ENCODE assay signal across 25 cellular contexts in genomic region chr13:113125506-113126264, GRCh38. TPM values are rescaled to one million over a fixed set of nuclear protein-coding genes. Genes with fewer than 3 reads are reported as not detected.
"Had no signal": no experiment of that assay in that cellular context is flagged by ENCODE, and none has a peak within 500 bp of the region (broad histone marks: within the 10 kb centered on the region; RNA-seq: fewer than 3 reads in every experiment).

No MANE protein-coding gene starts in this region.

- H3K4me3 ChIP-seq: colonic mucosa had no signal

- H3K9me3 Mint-ChIP-seq: activated naive CD4-positive, alpha-beta T cell treated with anti-CD3 and anti-CD28 coated beads for 36 hours; activated naive CD8-positive, alpha-beta T cell treated with anti-CD3 and anti-CD28 coated beads, Interleukin-2, amount 50 U/mL, for 24 hours; activated T-helper 17 cell treated with anti-CD3 and anti-CD28 coated beads, Interleukin-2, amount 50 U/mL, for 72 hours; brain; natural killer cell had no signal

- H3K9me3 ChIP-seq: colonic mucosa, neutrophil had no signal

- H3K27ac ChIP-seq: colonic mucosa, neutrophil had no signal

- ATAC-seq: activated naive CD8-positive, alpha-beta T cell treated with anti-CD3 and anti-CD28 coated beads, Interleukin-2, amount 50 U/mL, for 24 hours; activated T-helper 17 cell treated with anti-CD3 and anti-CD28 coated beads, Interleukin-2, amount 50 U/mL, for 72 hours; natural killer cell had no signal

- H3K4me3 Mint-ChIP-seq: activated naive CD4-positive, alpha-beta T cell treated with anti-CD3 and anti-CD28 coated beads for 36 hours; activated naive CD8-positive, alpha-beta T cell treated with anti-CD3 and anti-CD28 coated beads, Interleukin-2, amount 50 U/mL, for 24 hours; activated T-helper 17 cell treated with anti-CD3 and anti-CD28 coated beads, Interleukin-2, amount 50 U/mL, for 72 hours; brain; natural killer cell had no signal

- FAIRE-seq: endometrium, keratinocyte had no signal

- H3K27me3 ChIP-seq: colonic mucosa had no signal

- H3K27ac Mint-ChIP-seq: activated naive CD4-positive, alpha-beta T cell treated with anti-CD3 and anti-CD28 coated beads for 36 hours; activated T-helper 17 cell treated with anti-CD3 and anti-CD28 coated beads, Interleukin-2, amount 50 U/mL, for 72 hours; brain; natural killer cell had no signal

- H3K36me3 ChIP-seq: colonic mucosa, neutrophil had no signal

- H3K4me1 ChIP-seq: colonic mucosa had no signal

- H3K36me3 Mint-ChIP-seq: brain, natural killer cell had no signal

- DNase-seq: activated CD4-positive, alpha-beta T cell treated with anti-CD3 and anti-CD28 coated beads for 1 hour; activated naive CD4-positive, alpha-beta T cell treated with anti-CD3 and anti-CD28 coated beads for 36 hours; activated naive CD8-positive, alpha-beta T cell treated with anti-CD3 and anti-CD28 coated beads, Interleukin-2, amount 50 U/mL, for 24 hours; activated T-cell treated with anti-CD3 and anti-CD28 coated beads for 4 hours; anterior cingulate cortex; caudate nucleus; colonic mucosa; erythroblast; foreskin melanocyte; hypothalamus; natural killer cell; stimulated activated CD4-positive, alpha-beta T cell treated with anti-CD3 and anti-CD28 coated beads, Interleukin-12 subunit alpha, Interleukin-12 subunit beta, amount 100 ng/mL, for 4 hours; stimulated activated CD4-positive, alpha-beta T cell treated with anti-CD3 and anti-CD28 coated beads, Interleukin-1b, Interleukin-23, amount 100 ng/mL, for 48 hours; stimulated activated CD8-positive, alpha-beta memory T cell treated with anti-CD3 and anti-CD28 coated beads, Interleukin-4, amount 100 ng/mL, for 48 hours; stimulated activated naive CD4-positive, alpha-beta T cell; T-helper 1 cell; T1000 had no signal

RNA-seq across cellular contexts. Expression of gene F10, which starts 3.1 kb away (rescaled TPM):
- total RNA-seq: activated CD8-positive, alpha-beta memory T cell treated with anti-CD3 and anti-CD28 coated beads for 36 hours; activated naive CD4-positive, alpha-beta T cell treated with anti-CD3 and anti-CD28 coated beads for 36 hours; natural killer cell had no signal

RNA-seq across cellular contexts. Expression of gene PROZ, which starts 32.8 kb away (rescaled TPM):
- total RNA-seq: activated CD8-positive, alpha-beta memory T cell treated with anti-CD3 and anti-CD28 coated beads for 36 hours; activated naive CD4-positive, alpha-beta T cell treated with anti-CD3 and anti-CD28 coated beads for 36 hours; colonic mucosa; renal cortical epithelial cell; urinary bladder had no signal
